In genomic region chr21:18275740-18276139, GRCh38 we compare ENCODE assay signal across 17 cellular contexts. TPM values are rescaled to one million over a fixed set of nuclear protein-coding genes. Genes with fewer than 3 reads are reported as not detected.
"Had no signal": no experiment of that assay in that cellular context is flagged by ENCODE, and none has a peak within 500 bp of the region (broad histone marks: within the 10 kb centered on the region; RNA-seq: fewer than 3 reads in every experiment).

No MANE protein-coding gene starts in this region.

- ATAC-seq: activated CD8-positive, alpha-beta T cell treated with anti-CD3 and anti-CD28 coated beads, Interleukin-2, amount 10 ng/mL, durations not matched to agents 7 days and 5 days; esophagus mucosa; left lobe of liver; stimulated activated memory B cell treated with anti-CD40 and anti-IgM and Interleukin-4, amounts not matched to agents 10 μg/mL and 1 μg/mL and 100 μg/mL, for 72 hours; WTC11 had no signal

- H3K4me3 ChIP-seq: cardiac muscle cell, hepatocyte had no signal

- H3K9ac ChIP-seq: parathyroid adenoma had no signal

- DNase-seq: activated CD4-positive, alpha-beta T cell treated with anti-CD3 and anti-CD28 coated beads, Interleukin-2, amount 10 ng/mL, durations not matched to agents 24 days and 14 days; activated CD8-positive, alpha-beta memory T cell treated with anti-CD3 and anti-CD28 coated beads, Interleukin-2, amount 50 U/mL, for 4 hours; activated CD8-positive, alpha-beta T cell treated with anti-CD3 and anti-CD28 coated beads, Interleukin-2, amount 10 ng/mL, durations not matched to agents 7 days and 5 days; activated effector memory CD4-positive, alpha-beta T cell treated with anti-CD3 and anti-CD28 coated beads, Interleukin-2, amount 50 U/mL, for 16 hours; activated T-cell treated with anti-CD3 and anti-CD28 coated beads, Interleukin-2, amount 50 U/mL, for 48 hours; islet precursor cell; mammary epithelial cell; naive B cell; stimulated activated CD4-positive, alpha-beta T cell treated with anti-CD3 and anti-CD28 coated beads, Interleukin-2, amount 100 ng/mL, for 48 hours had no signal

- H3K79me2 ChIP-seq: hepatocyte, parathyroid adenoma had no signal

- H3K27ac ChIP-seq: cardiac muscle cell, hepatocyte, parathyroid adenoma had no signal

- H2AFZ ChIP-seq: hepatocyte, parathyroid adenoma had no signal

- H3K4me2 ChIP-seq: hepatocyte had no signal

- H3K36me3 ChIP-seq: cardiac muscle cell had no signal

- H3K4me1 ChIP-seq: parathyroid adenoma had no signal

- H3K27me3 ChIP-seq: cardiac muscle cell, hepatocyte had no signal

RNA-seq across cellular contexts. Expression of gene CHODL, which starts 31.1 kb away (rescaled TPM):
- total RNA-seq: activated CD4-positive, alpha-beta T cell treated with anti-CD3 and anti-CD28 coated beads, Interleukin-2, amount 10 ng/mL, durations not matched to agents 24 days and 14 days; activated CD8-positive, alpha-beta T cell treated with anti-CD3 and anti-CD28 coated beads, Interleukin-2, amount 10 ng/mL, durations not matched to agents 7 days and 5 days; left lobe of liver; mononuclear cell had no signal
